18 cellular contexts compared by ENCODE assay signal in genomic region chr22:46799626-46800025, GRCh38.
"Had no signal": no experiment of that assay in that cellular context is flagged by ENCODE, and none has a peak within 500 bp of the region (broad histone marks: within the 10 kb centered on the region; RNA-seq: fewer than 3 reads in every experiment).

No MANE protein-coding gene starts in this region.

- DNase-seq: cerebellar nuclear complex; dermis blood vessel endothelial cell; foreskin melanocyte; head of caudate nucleus; left colon; left ventricle myocardium superior; mesendoderm; naive thymus-derived CD4-positive, alpha-beta T cell; nephron progenitor cell; stimulated activated CD4-positive, alpha-beta T cell treated with anti-CD3 and anti-CD28 coated beads, Interleukin-4, amount 100 ng/mL, for 24 hours; stimulated activated naive CD4-positive, alpha-beta T cell; stomach; substantia nigra; transverse colon had no signal

- H3K4me3 Mint-ChIP-seq: naive thymus-derived CD4-positive, alpha-beta T cell; nephron progenitor cell had no signal

- H3K27ac Mint-ChIP-seq: nephron progenitor cell had no signal

- H3K4me3 ChIP-seq: hepatocyte, lung, smooth muscle cell, stomach, thoracic aorta, transverse colon had no signal

- ATAC-seq: left colon; left ventricle myocardium superior; naive thymus-derived CD4-positive, alpha-beta T cell had no signal

- H3K9me3 Mint-ChIP-seq: naive thymus-derived CD4-positive, alpha-beta T cell; nephron progenitor cell had no signal

- H3K27me3 ChIP-seq: hepatocyte, stomach, transverse colon had no signal

- H3K9me3 ChIP-seq: stomach, thoracic aorta, transverse colon had no signal

- H3K27me3 Mint-ChIP-seq: naive thymus-derived CD4-positive, alpha-beta T cell had no signal

- H3K27ac ChIP-seq: stomach, thoracic aorta, transverse colon had no signal
